In the genomic region with DNA sequence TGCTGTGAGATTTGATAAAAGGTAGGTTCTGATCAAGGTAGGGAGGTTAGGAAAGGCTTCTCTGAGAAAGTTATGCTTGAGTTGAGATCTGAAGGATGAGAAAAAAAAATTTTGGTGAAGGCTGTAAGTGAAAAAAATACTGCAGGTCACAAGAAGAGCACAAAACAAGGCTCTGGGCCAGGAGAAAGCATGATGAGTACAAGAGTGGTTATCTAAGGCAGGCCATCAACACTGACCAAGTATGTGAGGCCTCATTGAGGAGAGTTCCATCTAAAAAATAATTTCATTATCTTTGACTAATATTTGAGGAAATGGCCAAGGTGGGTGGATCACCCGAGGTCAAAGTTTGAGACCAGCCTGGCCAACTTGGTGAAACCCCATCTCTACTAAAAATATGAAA, we compare ENCODE assay signal across 23 cellular contexts.
"Had no signal": no experiment of that assay in that cellular context is flagged by ENCODE, and none has a peak within 500 bp of the region (broad histone marks: within the 10 kb centered on the region; RNA-seq: fewer than 3 reads in every experiment).

No MANE protein-coding gene starts in this region.

- H3K36me3 Mint-ChIP-seq: activated naive CD8-positive, alpha-beta T cell treated with anti-CD3 and anti-CD28 coated beads for 36 hours; mesothelial cell of epicardium had no signal

- H3K27me3 ChIP-seq: hepatocyte, left lung, tibial artery had no signal

- H3K36me3 ChIP-seq: left lung, neutrophil, tibial artery had no signal

- H3K4me1 Mint-ChIP-seq: activated B cell treated with CpG ODN at 0.5 μM for 24 hours had no signal

- H3K27ac Mint-ChIP-seq: activated B cell treated with CpG ODN at 0.5 μM for 24 hours; activated CD4-positive, alpha-beta T cell treated with anti-CD3 and anti-CD28 coated beads for 36 hours; activated naive CD8-positive, alpha-beta T cell treated with anti-CD3 and anti-CD28 coated beads for 36 hours; stimulated activated naive CD8-positive, alpha-beta T cell treated with anti-CD3 and anti-CD28 coated beads, Interleukin-15, Interleukin-2, amounts not matched to agents 100 ng/mL and 50 ng/mL, for 24 hours; T-helper 17 cell had no signal

- H3K4me3 ChIP-seq: hepatocyte, left lung, skin epidermis, tibial artery had no signal

- DNase-seq: activated B cell treated with CpG ODN at 0.5 μM for 24 hours; activated CD4-positive, alpha-beta T cell treated with anti-CD3 and anti-CD28 coated beads for 36 hours; activated CD4-positive, alpha-beta T cell treated with anti-CD3 and anti-CD28 coated beads, Interleukin-2, amount 50 U/mL, for 4 hours; activated CD8-positive, alpha-beta memory T cell treated with anti-CD3 and anti-CD28 coated beads for 24 hours; activated CD8-positive, alpha-beta memory T cell treated with anti-CD3 and anti-CD28 coated beads, Interleukin-2, amount 50 U/mL, for 4 hours; activated naive CD4-positive, alpha-beta T cell treated with Interleukin-2 at 50 U/mL for 16 hours; activated naive CD8-positive, alpha-beta T cell treated with anti-CD3 and anti-CD28 coated beads for 36 hours; activated T-cell treated with anti-CD3 and anti-CD28 coated beads, Interleukin-2, amount 50 U/mL, for 48 hours; foreskin melanocyte; immature natural killer cell; kidney glomerular epithelial cell; left lung; stimulated activated CD4-positive, alpha-beta T cell treated with anti-CD3 and anti-CD28 coated beads, Interleukin-1b, Interleukin-23, amount 100 ng/mL, for 48 hours; T-helper 17 cell; tibial artery had no signal

- H3K4me3 Mint-ChIP-seq: activated B cell treated with CpG ODN at 0.5 μM for 24 hours; activated CD4-positive, alpha-beta T cell treated with anti-CD3 and anti-CD28 coated beads for 36 hours; activated naive CD8-positive, alpha-beta T cell treated with anti-CD3 and anti-CD28 coated beads for 36 hours; mesothelial cell of epicardium; nephron; stimulated activated naive CD8-positive, alpha-beta T cell treated with anti-CD3 and anti-CD28 coated beads, Interleukin-15, Interleukin-2, amounts not matched to agents 100 ng/mL and 50 ng/mL, for 24 hours; T-helper 17 cell had no signal

- H3K9me3 ChIP-seq: left lung, neutrophil, tibial artery had no signal

- H3K27me3 Mint-ChIP-seq: activated naive CD8-positive, alpha-beta T cell treated with anti-CD3 and anti-CD28 coated beads for 36 hours; stimulated activated naive CD8-positive, alpha-beta T cell treated with anti-CD3 and anti-CD28 coated beads, Interleukin-15, Interleukin-2, amounts not matched to agents 100 ng/mL and 50 ng/mL, for 24 hours had no signal

- H2AFZ ChIP-seq: hepatocyte, parathyroid adenoma had no signal

- H3K9ac ChIP-seq: parathyroid adenoma had no signal

- H3K4me2 ChIP-seq: hepatocyte had no signal

- H3K9me3 Mint-ChIP-seq: activated B cell treated with CpG ODN at 0.5 μM for 24 hours; activated naive CD8-positive, alpha-beta T cell treated with anti-CD3 and anti-CD28 coated beads for 36 hours; immature natural killer cell; nephron; stimulated activated naive CD8-positive, alpha-beta T cell treated with anti-CD3 and anti-CD28 coated beads, Interleukin-15, Interleukin-2, amounts not matched to agents 100 ng/mL and 50 ng/mL, for 24 hours had no signal

- H3K27ac ChIP-seq: epithelial cell of prostate, hepatocyte, left lung, neutrophil, parathyroid adenoma, skin epidermis had no signal

- H3K79me2 ChIP-seq: hepatocyte had no signal
